In the genomic region with DNA sequence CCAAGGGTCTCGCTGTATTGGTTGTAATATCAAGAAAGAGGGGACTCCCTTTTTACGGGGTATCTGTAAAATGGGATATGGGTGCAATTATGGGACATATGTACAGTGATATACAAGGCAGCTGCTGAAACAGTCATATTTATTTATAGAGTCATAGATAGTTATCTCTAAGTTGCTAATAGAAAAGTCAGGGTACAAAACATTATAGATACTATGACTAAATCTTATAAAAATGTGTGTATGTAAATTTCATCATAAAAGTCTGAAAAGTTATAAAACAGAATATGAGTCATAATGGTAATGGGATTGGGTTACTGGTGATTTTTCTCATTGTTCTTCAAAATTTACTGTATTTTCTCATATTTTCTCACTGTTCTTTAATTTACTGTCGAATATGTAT, we compare ENCODE assay signal across 18 cellular contexts.
"Had no signal": no experiment of that assay in that cellular context is flagged by ENCODE, and none has a peak within 500 bp of the region (broad histone marks: within the 10 kb centered on the region; RNA-seq: fewer than 3 reads in every experiment).

No MANE protein-coding gene starts in this region.

- ATAC-seq: activated CD4-positive, CD25-positive, alpha-beta regulatory T cell treated with anti-CD3 and anti-CD28 coated beads, Interleukin-2, amount 50 U/mL, for 24 hours; gastrocnemius medialis; stimulated activated naive CD8-positive, alpha-beta T cell treated with anti-CD3 and anti-CD28 coated beads, Interleukin-15, Interleukin-2, amounts not matched to agents 100 U/mL and 50 U/mL, for 24 hours had no signal

- H3K79me2 ChIP-seq: hepatocyte had no signal

- H3K4me3 ChIP-seq: gastrocnemius medialis, hepatocyte, ovary, suprapubic skin had no signal

- H3K9me3 Mint-ChIP-seq: activated naive CD4-positive, alpha-beta T cell treated with anti-CD3 and anti-CD28 coated beads, Interleukin-2, amount 50 U/mL, for 24 hours; dendritic cell treated with granulocyte-macrophage colony-stimulating factor and Interleukin-4, amounts not matched to agents 40 ng/mL and 50 ng/mL, for 4 days; neural crest cell; T-helper 2 cell treated with Interferon-gamma antibody and Interleukin-4, amounts not matched to agents 5 μg/mL and 100 μg/mL, for 36 hours; type B pancreatic cell had no signal

- H3K27me3 ChIP-seq: brain microvascular endothelial cell, gastrocnemius medialis, hepatocyte, ovary, suprapubic skin had no signal

- H3K27ac ChIP-seq: brain microvascular endothelial cell, gastrocnemius medialis, hepatocyte, ovary, suprapubic skin had no signal

- H3K4me1 ChIP-seq: gastrocnemius medialis, suprapubic skin had no signal

- H3K27me3 Mint-ChIP-seq: activated naive CD4-positive, alpha-beta T cell treated with anti-CD3 and anti-CD28 coated beads, Interleukin-2, amount 50 U/mL, for 24 hours had no signal

- DNase-seq: activated T-cell treated with anti-CD3 and anti-CD28 coated beads, Interleukin-2, amount 50 U/mL, for 1 hour; amniotic stem cell; brain microvascular endothelial cell; cerebellar nuclear complex; gastrocnemius medialis; kidney glomerular epithelial cell; ovary; stimulated activated CD4-positive, alpha-beta T cell treated with anti-CD3 and anti-CD28 coated beads, Interleukin-4, amount 100 ng/mL, for 1 hour; stimulated activated CD8-positive, alpha-beta memory T cell treated with anti-CD3 and anti-CD28 coated beads, Interleukin-4, amount 100 ng/mL, for 48 hours; stimulated activated naive CD8-positive, alpha-beta T cell treated with anti-CD3 and anti-CD28 coated beads, Interleukin-15, Interleukin-2, amounts not matched to agents 100 U/mL and 50 U/mL, for 24 hours had no signal

- H3K27ac Mint-ChIP-seq: activated naive CD4-positive, alpha-beta T cell treated with anti-CD3 and anti-CD28 coated beads, Interleukin-2, amount 50 U/mL, for 24 hours; dendritic cell treated with granulocyte-macrophage colony-stimulating factor and Interleukin-4, amounts not matched to agents 40 ng/mL and 50 ng/mL, for 4 days; T-helper 2 cell treated with Interferon-gamma antibody and Interleukin-4, amounts not matched to agents 5 μg/mL and 100 μg/mL, for 36 hours; type B pancreatic cell had no signal

- H2AFZ ChIP-seq: hepatocyte had no signal

- H3K4me1 Mint-ChIP-seq: neural crest cell had no signal

- H3K4me2 ChIP-seq: hepatocyte had no signal

- H3K36me3 ChIP-seq: brain microvascular endothelial cell, gastrocnemius medialis, ovary, suprapubic skin had no signal

- H3K9me3 ChIP-seq: gastrocnemius medialis, ovary, suprapubic skin had no signal

- H3K4me3 Mint-ChIP-seq: activated naive CD4-positive, alpha-beta T cell treated with anti-CD3 and anti-CD28 coated beads, Interleukin-2, amount 50 U/mL, for 24 hours; dendritic cell treated with granulocyte-macrophage colony-stimulating factor and Interleukin-4, amounts not matched to agents 40 ng/mL and 50 ng/mL, for 4 days; neural crest cell; T-helper 2 cell treated with Interferon-gamma antibody and Interleukin-4, amounts not matched to agents 5 μg/mL and 100 μg/mL, for 36 hours; type B pancreatic cell had no signal

- H3K36me3 Mint-ChIP-seq: activated naive CD4-positive, alpha-beta T cell treated with anti-CD3 and anti-CD28 coated beads, Interleukin-2, amount 50 U/mL, for 24 hours; type B pancreatic cell had no signal
